Comparison of ENCODE assay signal across 1 cellular context in genomic region chr5:120055858-120056257, GRCh38.
TF ChIP-seq lines count a peak whose summit lies in the region.

No MANE protein-coding gene starts in this region.

TF ChIP-seq in H1, 55 proteins besides CTCF, POLR2A, EP300 and RAD21 (continued from another document):
- TF ChIP-seq, protein P1, sequence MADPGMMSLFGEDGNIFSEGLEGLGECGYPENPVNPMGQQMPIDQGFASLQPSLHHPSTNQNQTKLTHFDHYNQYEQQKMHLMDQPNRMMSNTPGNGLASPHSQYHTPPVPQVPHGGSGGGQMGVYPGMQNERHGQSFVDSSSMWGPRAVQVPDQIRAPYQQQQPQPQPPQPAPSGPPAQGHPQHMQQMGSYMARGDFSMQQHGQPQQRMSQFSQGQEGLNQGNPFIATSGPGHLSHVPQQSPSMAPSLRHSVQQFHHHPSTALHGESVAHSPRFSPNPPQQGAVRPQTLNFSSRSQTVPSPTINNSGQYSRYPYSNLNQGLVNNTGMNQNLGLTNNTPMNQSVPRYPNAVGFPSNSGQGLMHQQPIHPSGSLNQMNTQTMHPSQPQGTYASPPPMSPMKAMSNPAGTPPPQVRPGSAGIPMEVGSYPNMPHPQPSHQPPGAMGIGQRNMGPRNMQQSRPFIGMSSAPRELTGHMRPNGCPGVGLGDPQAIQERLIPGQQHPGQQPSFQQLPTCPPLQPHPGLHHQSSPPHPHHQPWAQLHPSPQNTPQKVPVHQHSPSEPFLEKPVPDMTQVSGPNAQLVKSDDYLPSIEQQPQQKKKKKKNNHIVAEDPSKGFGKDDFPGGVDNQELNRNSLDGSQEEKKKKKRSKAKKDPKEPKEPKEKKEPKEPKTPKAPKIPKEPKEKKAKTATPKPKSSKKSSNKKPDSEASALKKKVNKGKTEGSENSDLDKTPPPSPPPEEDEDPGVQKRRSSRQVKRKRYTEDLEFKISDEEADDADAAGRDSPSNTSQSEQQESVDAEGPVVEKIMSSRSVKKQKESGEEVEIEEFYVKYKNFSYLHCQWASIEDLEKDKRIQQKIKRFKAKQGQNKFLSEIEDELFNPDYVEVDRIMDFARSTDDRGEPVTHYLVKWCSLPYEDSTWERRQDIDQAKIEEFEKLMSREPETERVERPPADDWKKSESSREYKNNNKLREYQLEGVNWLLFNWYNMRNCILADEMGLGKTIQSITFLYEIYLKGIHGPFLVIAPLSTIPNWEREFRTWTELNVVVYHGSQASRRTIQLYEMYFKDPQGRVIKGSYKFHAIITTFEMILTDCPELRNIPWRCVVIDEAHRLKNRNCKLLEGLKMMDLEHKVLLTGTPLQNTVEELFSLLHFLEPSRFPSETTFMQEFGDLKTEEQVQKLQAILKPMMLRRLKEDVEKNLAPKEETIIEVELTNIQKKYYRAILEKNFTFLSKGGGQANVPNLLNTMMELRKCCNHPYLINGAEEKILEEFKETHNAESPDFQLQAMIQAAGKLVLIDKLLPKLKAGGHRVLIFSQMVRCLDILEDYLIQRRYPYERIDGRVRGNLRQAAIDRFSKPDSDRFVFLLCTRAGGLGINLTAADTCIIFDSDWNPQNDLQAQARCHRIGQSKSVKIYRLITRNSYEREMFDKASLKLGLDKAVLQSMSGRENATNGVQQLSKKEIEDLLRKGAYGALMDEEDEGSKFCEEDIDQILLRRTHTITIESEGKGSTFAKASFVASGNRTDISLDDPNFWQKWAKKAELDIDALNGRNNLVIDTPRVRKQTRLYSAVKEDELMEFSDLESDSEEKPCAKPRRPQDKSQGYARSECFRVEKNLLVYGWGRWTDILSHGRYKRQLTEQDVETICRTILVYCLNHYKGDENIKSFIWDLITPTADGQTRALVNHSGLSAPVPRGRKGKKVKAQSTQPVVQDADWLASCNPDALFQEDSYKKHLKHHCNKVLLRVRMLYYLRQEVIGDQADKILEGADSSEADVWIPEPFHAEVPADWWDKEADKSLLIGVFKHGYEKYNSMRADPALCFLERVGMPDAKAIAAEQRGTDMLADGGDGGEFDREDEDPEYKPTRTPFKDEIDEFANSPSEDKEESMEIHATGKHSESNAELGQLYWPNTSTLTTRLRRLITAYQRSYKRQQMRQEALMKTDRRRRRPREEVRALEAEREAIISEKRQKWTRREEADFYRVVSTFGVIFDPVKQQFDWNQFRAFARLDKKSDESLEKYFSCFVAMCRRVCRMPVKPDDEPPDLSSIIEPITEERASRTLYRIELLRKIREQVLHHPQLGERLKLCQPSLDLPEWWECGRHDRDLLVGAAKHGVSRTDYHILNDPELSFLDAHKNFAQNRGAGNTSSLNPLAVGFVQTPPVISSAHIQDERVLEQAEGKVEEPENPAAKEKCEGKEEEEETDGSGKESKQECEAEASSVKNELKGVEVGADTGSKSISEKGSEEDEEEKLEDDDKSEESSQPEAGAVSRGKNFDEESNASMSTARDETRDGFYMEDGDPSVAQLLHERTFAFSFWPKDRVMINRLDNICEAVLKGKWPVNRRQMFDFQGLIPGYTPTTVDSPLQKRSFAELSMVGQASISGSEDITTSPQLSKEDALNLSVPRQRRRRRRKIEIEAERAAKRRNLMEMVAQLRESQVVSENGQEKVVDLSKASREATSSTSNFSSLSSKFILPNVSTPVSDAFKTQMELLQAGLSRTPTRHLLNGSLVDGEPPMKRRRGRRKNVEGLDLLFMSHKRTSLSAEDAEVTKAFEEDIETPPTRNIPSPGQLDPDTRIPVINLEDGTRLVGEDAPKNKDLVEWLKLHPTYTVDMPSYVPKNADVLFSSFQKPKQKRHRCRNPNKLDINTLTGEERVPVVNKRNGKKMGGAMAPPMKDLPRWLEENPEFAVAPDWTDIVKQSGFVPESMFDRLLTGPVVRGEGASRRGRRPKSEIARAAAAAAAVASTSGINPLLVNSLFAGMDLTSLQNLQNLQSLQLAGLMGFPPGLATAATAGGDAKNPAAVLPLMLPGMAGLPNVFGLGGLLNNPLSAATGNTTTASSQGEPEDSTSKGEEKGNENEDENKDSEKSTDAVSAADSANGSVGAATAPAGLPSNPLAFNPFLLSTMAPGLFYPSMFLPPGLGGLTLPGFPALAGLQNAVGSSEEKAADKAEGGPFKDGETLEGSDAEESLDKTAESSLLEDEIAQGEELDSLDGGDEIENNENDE (IDR thresholded peaks at IDR 0.05; ENCODE audit: insufficient replicate concordance, low read length) = no peak
- no peak for TF ChIP-seq PHF8 (conservative IDR thresholded peaks at IDR 0.05; ENCODE audit: low read depth, low read length)
- TF ChIP-seq HDAC2 (IDR thresholded peaks at IDR 0.05; ENCODE audit: borderline replicate concordance in 1 of 2, low read depth in 2 of 2, low read length in 2 of 2) = no peak
- TF ChIP-seq CREB1 (IDR thresholded peaks at IDR 0.05) = no peak
- TF ChIP-seq KDM4A (IDR thresholded peaks at IDR 0.05; ENCODE audit: low read depth, low read length, severe bottlenecking) = no peak
- no peak for TF ChIP-seq SIRT6 (IDR thresholded peaks at IDR 0.05; ENCODE audit: low read length)
- no peak for TF ChIP-seq TCF12 (IDR thresholded peaks at IDR 0.05; ENCODE audit: low read depth, low read length)
TF ChIP-seq in H1: peak in this region for 0.
